27 cellular contexts compared by ENCODE assay signal in the genomic region with DNA sequence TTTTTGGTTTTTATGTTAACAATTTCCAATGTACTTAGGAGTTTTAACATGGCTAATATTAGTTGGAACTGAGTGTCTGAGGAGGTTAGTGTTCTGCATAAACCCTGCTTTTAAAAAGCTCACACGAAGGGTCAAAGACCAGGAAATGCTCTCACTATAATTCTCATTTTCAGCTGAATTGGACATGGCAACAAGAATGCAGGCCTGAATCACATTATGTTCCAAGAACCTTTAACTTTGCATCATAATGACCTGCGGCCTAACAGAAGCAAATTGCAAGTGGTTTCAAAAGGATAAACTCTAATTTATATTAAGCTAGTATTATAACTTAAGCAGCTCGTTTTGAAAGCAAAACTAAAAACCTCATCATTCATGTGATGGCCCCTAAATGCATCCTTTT.
"Had no signal": no experiment of that assay in that cellular context is flagged by ENCODE, and none has a peak within 500 bp of the region (broad histone marks: within the 10 kb centered on the region; RNA-seq: fewer than 3 reads in every experiment).

No MANE protein-coding gene starts in this region.

- H3K9me3 Mint-ChIP-seq: stimulated activated naive CD8-positive, alpha-beta T cell treated with anti-CD3 and anti-CD28 coated beads, Interleukin-15, Interleukin-2, amounts not matched to agents 100 ng/mL and 50 ng/mL, for 24 hours; type B pancreatic cell had no signal

- H3K27ac ChIP-seq: breast epithelium, foreskin keratinocyte, heart left ventricle, thoracic aorta, uterus, VCaP had no signal

- H3K27me3 ChIP-seq: foreskin keratinocyte, heart left ventricle, uterus had no signal

- DNase-seq: activated CD4-positive, alpha-beta memory T cell treated with anti-CD3 and anti-CD28 coated beads, Interleukin-2, amount 10 ng/mL, durations not matched to agents 7 days and 5 days; activated CD4-positive, alpha-beta T cell treated with anti-CD3 and anti-CD28 coated beads, Interleukin-2, amount 10 ng/mL, durations not matched to agents 24 days and 14 days; activated gamma-delta T cell treated with Interleukin-2 at 50 U/mL for 16 hours; activated naive CD4-positive, alpha-beta T cell treated with anti-CD3 and anti-CD28 coated beads, Interleukin-2, amount 50 U/mL, for 16 hours; activated T-cell treated with anti-CD3 and anti-CD28 coated beads, Interleukin-2, amount 50 U/mL, for 4 hours; amygdala; central memory CD4-positive, alpha-beta T cell; endodermal cell; foreskin keratinocyte; heart left ventricle; hypothalamus; naive thymus-derived CD8-positive, alpha-beta T cell; small intestine; stimulated activated CD4-positive, alpha-beta T cell treated with anti-CD3 and anti-CD28 coated beads, Interleukin-4, amount 100 ng/mL, for 24 hours; T-helper 9 cell; uterus had no signal

- H3K4me1 Mint-ChIP-seq: activated CD4-positive, alpha-beta memory T cell treated with anti-CD3 and anti-CD28 coated beads, Interleukin-2, amount 10 ng/mL, durations not matched to agents 7 days and 5 days; activated CD4-positive, alpha-beta T cell treated with anti-CD3 and anti-CD28 coated beads, Interleukin-2, amount 10 ng/mL, durations not matched to agents 24 days and 14 days; activated T-helper 17 cell treated with anti-CD3 and anti-CD28 coated beads, Interleukin-2, amount 50 U/mL, for 72 hours; naive thymus-derived CD8-positive, alpha-beta T cell; stimulated activated effector memory CD8-positive, alpha-beta T cell treated with anti-CD3 and anti-CD28 coated beads, Interleukin-12 subunit alpha, Interleukin-12 subunit beta, amount 100 ng/mL, for 72 hours had no signal

- H3K36me3 Mint-ChIP-seq: stimulated activated effector memory CD8-positive, alpha-beta T cell treated with anti-CD3 and anti-CD28 coated beads, Interleukin-12 subunit alpha, Interleukin-12 subunit beta, amount 100 ng/mL, for 72 hours; type B pancreatic cell had no signal

- ATAC-seq: activated CD4-positive, CD25-positive, alpha-beta regulatory T cell treated with anti-CD3 and anti-CD28 coated beads, Interleukin-2, amount 50 U/mL, for 24 hours; activated T-cell treated with anti-CD3 and anti-CD28 coated beads, Interleukin-2, amount 50 U/mL, for 4 hours; activated T-helper 17 cell treated with anti-CD3 and anti-CD28 coated beads, Interleukin-2, amount 50 U/mL, for 72 hours; esophagus mucosa; foreskin keratinocyte; heart left ventricle; naive thymus-derived CD8-positive, alpha-beta T cell; sciatic nerve; stimulated activated effector memory CD8-positive, alpha-beta T cell treated with anti-CD3 and anti-CD28 coated beads, Interleukin-12 subunit alpha, Interleukin-12 subunit beta, amount 100 ng/mL, for 72 hours had no signal

- H3K27me3 Mint-ChIP-seq: activated CD4-positive, alpha-beta T cell treated with anti-CD3 and anti-CD28 coated beads, Interleukin-2, amount 10 ng/mL, durations not matched to agents 24 days and 14 days had no signal

- H3K27ac Mint-ChIP-seq: activated CD4-positive, alpha-beta memory T cell treated with anti-CD3 and anti-CD28 coated beads, Interleukin-2, amount 10 ng/mL, durations not matched to agents 7 days and 5 days; activated CD4-positive, alpha-beta T cell treated with anti-CD3 and anti-CD28 coated beads, Interleukin-2, amount 10 ng/mL, durations not matched to agents 24 days and 14 days; activated T-helper 17 cell treated with anti-CD3 and anti-CD28 coated beads, Interleukin-2, amount 50 U/mL, for 72 hours; endodermal cell; naive thymus-derived CD8-positive, alpha-beta T cell; stimulated activated effector memory CD8-positive, alpha-beta T cell treated with anti-CD3 and anti-CD28 coated beads, Interleukin-12 subunit alpha, Interleukin-12 subunit beta, amount 100 ng/mL, for 72 hours; stimulated activated naive CD8-positive, alpha-beta T cell treated with anti-CD3 and anti-CD28 coated beads, Interleukin-15, Interleukin-2, amounts not matched to agents 100 ng/mL and 50 ng/mL, for 24 hours; T-helper 1 cell treated with Interleukin-12 subunit alpha and Interleukin-12 subunit beta and Interleukin-4 antibody, amounts not matched to agents 30 μg/mL and 1 μg/mL, for 36 hours; type B pancreatic cell had no signal

- H3K36me3 ChIP-seq: breast epithelium, heart left ventricle, thoracic aorta, uterus had no signal

- H3K9me3 ChIP-seq: breast epithelium, heart left ventricle, thoracic aorta, uterus had no signal

- H3K4me3 Mint-ChIP-seq: activated CD4-positive, alpha-beta memory T cell treated with anti-CD3 and anti-CD28 coated beads, Interleukin-2, amount 10 ng/mL, durations not matched to agents 7 days and 5 days; activated CD4-positive, alpha-beta T cell treated with anti-CD3 and anti-CD28 coated beads, Interleukin-2, amount 10 ng/mL, durations not matched to agents 24 days and 14 days; activated T-cell treated with anti-CD3 and anti-CD28 coated beads, Interleukin-2, amount 50 U/mL, for 4 hours; activated T-helper 17 cell treated with anti-CD3 and anti-CD28 coated beads, Interleukin-2, amount 50 U/mL, for 72 hours; endodermal cell; naive thymus-derived CD8-positive, alpha-beta T cell; stimulated activated effector memory CD8-positive, alpha-beta T cell treated with anti-CD3 and anti-CD28 coated beads, Interleukin-12 subunit alpha, Interleukin-12 subunit beta, amount 100 ng/mL, for 72 hours; stimulated activated naive CD8-positive, alpha-beta T cell treated with anti-CD3 and anti-CD28 coated beads, Interleukin-15, Interleukin-2, amounts not matched to agents 100 ng/mL and 50 ng/mL, for 24 hours; T-helper 1 cell treated with Interleukin-12 subunit alpha and Interleukin-12 subunit beta and Interleukin-4 antibody, amounts not matched to agents 30 μg/mL and 1 μg/mL, for 36 hours; type B pancreatic cell had no signal

- H3K4me3 ChIP-seq: breast epithelium, heart left ventricle, thoracic aorta, uterus had no signal

- H3K4me1 ChIP-seq: breast epithelium, foreskin keratinocyte, heart left ventricle, uterus had no signal
